Comparison of ENCODE assay signal across 8 cellular contexts in the genomic region with DNA sequence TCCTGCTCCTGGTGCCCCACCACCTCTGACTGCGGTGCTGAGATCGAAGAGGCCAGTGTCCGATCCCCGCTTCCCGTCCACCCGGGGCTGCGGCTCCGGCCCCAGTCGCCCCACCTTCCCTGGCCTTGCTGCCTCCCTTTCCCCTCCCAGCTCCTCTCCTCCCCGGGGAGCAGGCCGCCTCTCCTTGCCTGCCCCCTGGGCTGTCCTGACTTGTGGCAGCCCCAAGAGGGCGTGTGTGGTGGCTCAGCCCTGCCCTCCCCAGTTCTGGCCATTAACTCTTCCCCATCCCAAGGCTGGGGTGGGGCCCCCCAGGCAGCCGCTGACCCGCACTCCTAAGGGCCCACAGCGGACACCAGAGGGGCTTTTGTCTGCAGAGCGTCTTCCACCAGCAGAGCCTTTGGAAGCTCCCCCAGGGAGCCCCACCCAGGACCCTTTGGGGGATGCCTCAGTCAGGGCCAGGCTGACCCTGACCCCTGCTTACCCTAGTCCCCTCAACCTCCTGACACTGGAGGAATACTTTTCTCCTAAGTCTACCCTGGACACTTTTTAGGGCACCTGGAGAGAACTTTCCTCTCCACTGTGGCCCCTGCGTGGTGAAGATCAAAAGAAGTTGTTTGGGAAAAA. TPM values are rescaled to one million over a fixed set of nuclear protein-coding genes. Genes with fewer than 3 reads are reported as not detected.
DNase-seq lines count a peak whose midpoint lies in the region; ATAC-seq and TF ChIP-seq lines count a peak whose summit lies in the region.

No MANE protein-coding gene starts in this region.

- peak; percentile 51 for ATAC-seq in GM19438 (IDR thresholded peaks at IDR 0.05; ENCODE audit: low read depth, unreplicated experiment)
- peak; percentile 49 for ATAC-seq in HG03565 (IDR thresholded peaks at IDR 0.05; ENCODE audit: unreplicated experiment)
- ATAC-seq in activated CD8-positive, alpha-beta T cell treated with anti-CD3 and anti-CD28 coated beads, Interleukin-2, amount 10 ng/mL, durations not matched to agents 7 days and 5 days, result peak; percentile 30

- DNase-seq in activated CD8-positive, alpha-beta T cell treated with anti-CD3 and anti-CD28 coated beads, Interleukin-2, amount 10 ng/mL, durations not matched to agents 7 days and 5 days, result peak; percentile 40
- DNase-seq in germinal center (ENCODE audit: low spot score), result peak; percentile 75
- no peak for DNase-seq in prostate gland (ENCODE audit: low spot score)
- no peak for DNase-seq in NCI-H2227 (lab: John Stamatoyannopoulos, UW; ENCODE audit: unreplicated experiment)
- no peak for DNase-seq in NOMO-1 (lab: John Stamatoyannopoulos, UW; ENCODE audit: unreplicated experiment in 2 of 2)

- H3K36me3 Mint-ChIP-seq in activated CD8-positive, alpha-beta T cell treated with anti-CD3 and anti-CD28 coated beads, Interleukin-2, amount 10 ng/mL, durations not matched to agents 7 days and 5 days (ENCODE audit: low read depth), result no peaks in the 10 kb centered on the region

- H3K36me3 ChIP-seq in DOHH2 (ENCODE audit: control insufficient read depth, low read length) (no peaks in the 10 kb centered on the region), prostate gland (no peaks in the 10 kb centered on the region)

- H3K27ac Mint-ChIP-seq in activated CD8-positive, alpha-beta T cell treated with anti-CD3 and anti-CD28 coated beads, Interleukin-2, amount 10 ng/mL, durations not matched to agents 7 days and 5 days, result peak overlapping the region; percentile 63

- H3K9me3 ChIP-seq in DOHH2 (ENCODE audit: control insufficient read depth, insufficient read depth, low read length) (no peaks in the 10 kb centered on the region), prostate gland (no peaks in the 10 kb centered on the region)

- no peaks in the 10 kb centered on the region for H3K9me2 ChIP-seq in DOHH2 (replicated peaks; ENCODE audit: control insufficient read depth, low read length)

- H3K27me3 Mint-ChIP-seq in activated CD8-positive, alpha-beta T cell treated with anti-CD3 and anti-CD28 coated beads, Interleukin-2, amount 10 ng/mL, durations not matched to agents 7 days and 5 days (ENCODE audit: low read depth), result peaks cover 32% of the 10 kb centered on the region

- CTCF ChIA-PET in activated CD8-positive, alpha-beta T cell treated with anti-CD3 and anti-CD28 coated beads, Interleukin-2, amount 10 ng/mL, durations not matched to agents 7 days and 5 days (lab: Charles Lee), result interaction anchor here (0.8 to 9.8 kb wide), 8 partner anchors 17 to 1092 kb away, joined by 3 to 239 read pairs (median 6); a partner anchor contains a TSS

- H3K4me1 Mint-ChIP-seq in activated CD8-positive, alpha-beta T cell treated with anti-CD3 and anti-CD28 coated beads, Interleukin-2, amount 10 ng/mL, durations not matched to agents 7 days and 5 days (ENCODE audit: low read depth), result peaks cover 48% of the 10 kb centered on the region

- no peak for TF ChIP-seq POLR2A in prostate gland (IDR thresholded peaks at IDR 0.05)

- peak overlapping the region; percentile 56 for H3K4me3 ChIP-seq in DOHH2 (ENCODE audit: low read length)
- peak overlapping the region; percentile 15 to 38 for H3K4me3 ChIP-seq in prostate gland

- 0 out of 2 replicates have a peak, but pooled peaks cover 2% of the 10 kb centered on the region for H4K20me1 ChIP-seq in DOHH2 (ENCODE audit: control insufficient read depth, insufficient read depth, low read depth, low read length)

- H3K27me3 ChIP-seq in DOHH2 (ENCODE audit: control insufficient read depth, low read length) (peaks cover 44% of the 10 kb centered on the region), prostate gland (replicated peaks; ENCODE audit: insufficient read depth) (no peaks in the 10 kb centered on the region)

- TF ChIP-seq CTCF in DOHH2 (IDR thresholded peaks at IDR 0.05; ENCODE audit: low read depth, low read length, poor library complexity, severe bottlenecking), result peak; percentile 61
- peak in 2 of 4 experiments; percentile 35 to 40 for TF ChIP-seq CTCF in prostate gland (IDR thresholded peaks at IDR 0.05)

- peak overlapping the region; percentile 69 for H3K4me2 ChIP-seq in DOHH2 (ENCODE audit: low read length)

- peak overlapping the region; percentile 59 for H3K4me3 Mint-ChIP-seq in activated CD8-positive, alpha-beta T cell treated with anti-CD3 and anti-CD28 coated beads, Interleukin-2, amount 10 ng/mL, durations not matched to agents 7 days and 5 days

- peaks cover 36% of the 10 kb centered on the region for H3K4me1 ChIP-seq in DOHH2 (ENCODE audit: control insufficient read depth, low read length)
- H3K4me1 ChIP-seq in prostate gland (replicated peaks), result peaks cover 4% of the 10 kb centered on the region

- H3F3A ChIP-seq in DOHH2 (ENCODE audit: control insufficient read depth, insufficient read depth), result no peaks in the 10 kb centered on the region

- intact Hi-C loops in prostate gland (cut with DNase I), result no loop called here

- no peaks in the 10 kb centered on the region for H3K79me2 ChIP-seq in DOHH2 (ENCODE audit: control insufficient read depth, low read length)

- POLR2A ChIA-PET in activated CD8-positive, alpha-beta T cell treated with anti-CD3 and anti-CD28 coated beads, Interleukin-2, amount 10 ng/mL, durations not matched to agents 7 days and 5 days (lab: Charles Lee), result interaction anchor here (0.5 to 0.8 kb wide), 2 partner anchors 19 to 47 kb away, joined by 3 to 4 read pairs; no protein-coding TSS in a partner anchor

- no peak overlapping the region for H3K27ac ChIP-seq in DOHH2 (ENCODE audit: low read depth, low read length)
- peak overlapping the region; percentile 59 to 60 for H3K27ac ChIP-seq in prostate gland

- 14% methylated on average over 17 of the region's 17 CpGs for WGBS in prostate gland

- no peaks in the 10 kb centered on the region for H3K9me3 Mint-ChIP-seq in activated CD8-positive, alpha-beta T cell treated with anti-CD3 and anti-CD28 coated beads, Interleukin-2, amount 10 ng/mL, durations not matched to agents 7 days and 5 days (ENCODE audit: insufficient read depth)

RNA-seq across cellular contexts. Expression of a gene that starts 16.7 kb away (rescaled TPM):
- under 1 TPM; 0.47 to 0.57 TPM for total RNA-seq in activated CD8-positive, alpha-beta T cell treated with anti-CD3 and anti-CD28 coated beads, Interleukin-2, amount 10 ng/mL, durations not matched to agents 7 days and 5 days
- 1 to 10 TPM in 1 of 2 donors, under 1 TPM in 1; 0.51 to 2.0 TPM for total RNA-seq in prostate gland

RNA-seq across cellular contexts. Expression of a gene that starts 38.5 kb away (rescaled TPM):
- 10 to 100 TPM; 26.4 to 28.4 TPM for total RNA-seq in activated CD8-positive, alpha-beta T cell treated with anti-CD3 and anti-CD28 coated beads, Interleukin-2, amount 10 ng/mL, durations not matched to agents 7 days and 5 days
- total RNA-seq in prostate gland, result 10 to 100 TPM; 18.2 to 20.9 TPM

RNA-seq across cellular contexts. Expression of a gene that starts 50.1 kb away (rescaled TPM):
- total RNA-seq in activated CD8-positive, alpha-beta T cell treated with anti-CD3 and anti-CD28 coated beads, Interleukin-2, amount 10 ng/mL, durations not matched to agents 7 days and 5 days, result 100 to 1,000 TPM; 103 to 120 TPM
- 10 to 100 TPM; 23.3 to 39.8 TPM for total RNA-seq in prostate gland

RNA-seq across cellular contexts. Expression of a gene that starts 53.6 kb away (rescaled TPM):
- total RNA-seq in activated CD8-positive, alpha-beta T cell treated with anti-CD3 and anti-CD28 coated beads, Interleukin-2, amount 10 ng/mL, durations not matched to agents 7 days and 5 days, result 10 to 100 TPM; 65.4 to 65.8 TPM
- 10 to 100 TPM; 35.2 to 44.3 TPM for total RNA-seq in prostate gland

Comparison
In these comparisons a context has a peak if more than half of its experiments do, and no peak if none do; other contexts are left out.
1. DNase-seq: peak in activated CD8-positive, alpha-beta T cell treated with anti-CD3 and anti-CD28 coated beads, Interleukin-2, amount 10 ng/mL, durations not matched to agents 7 days and 5 days (single experiment) and germinal center (single experiment); none in prostate gland (single experiment), NCI-H2227 (single experiment) and NOMO-1 (0 of 2).
2. Peak in every context shown above with its lines, with median percentiles within 50 percentile points of each other: ATAC-seq.